8 cellular contexts compared by ENCODE assay signal in genomic region chr17:57892146-57892819, GRCh38. TPM values are rescaled to one million over a fixed set of nuclear protein-coding genes. Genes with fewer than 3 reads are reported as not detected.
A peak's percentile ranks its signal among the peaks of the same experiment; 100 is the strongest.
DNase-seq lines count a peak whose midpoint lies in the region; ATAC-seq and TF ChIP-seq lines count a peak whose summit lies in the region.

No MANE protein-coding gene starts in this region.

- no peak overlapping the region for H3K4me3 Mint-ChIP-seq in T-helper 2 cell treated with Interferon-gamma antibody and Interleukin-4, amounts not matched to agents 5 μg/mL and 100 μg/mL, for 36 hours

- no peak overlapping the region for H3K27ac Mint-ChIP-seq in T-helper 2 cell treated with Interferon-gamma antibody and Interleukin-4, amounts not matched to agents 5 μg/mL and 100 μg/mL, for 36 hours

- H3K9me3 ChIP-seq in left ventricle myocardium inferior (replicated peaks) = no peaks in the 10 kb centered on the region
- no peaks in the 10 kb centered on the region for H3K9me3 ChIP-seq in psoas muscle
- no peaks in the 10 kb centered on the region for H3K9me3 ChIP-seq in upper lobe of left lung

- no peaks in the 10 kb centered on the region for H3K27me3 Mint-ChIP-seq in T-helper 2 cell treated with Interferon-gamma antibody and Interleukin-4, amounts not matched to agents 5 μg/mL and 100 μg/mL, for 36 hours (ENCODE audit: low read depth)

- intact Hi-C loops in left ventricle myocardium inferior (cut with micrococcal nuclease) (no loop called here), psoas muscle (cut with DNase I) (loop anchor here (1.0 to 5.0 kb wide), 4 partner anchors 35 to 95 kb away; partner anchors contain the start of gene VEZF1 (in 1 of the 2))

- TF ChIP-seq CTCF in left ventricle myocardium inferior (IDR thresholded peaks at IDR 0.05; ENCODE audit: borderline replicate concordance) (peak; percentile 98), psoas muscle (IDR thresholded peaks at IDR 0.05) (peak; percentile 96), upper lobe of left lung (IDR thresholded peaks at IDR 0.05) (peak; percentile 96 to 98 (median 97))

- ATAC-seq in psoas muscle = peak; percentile 50 to 59 (median 52)
- ATAC-seq in upper lobe of left lung (ENCODE audit: low FRiP score in 2 of 2) = peak; percentile 88 to 90

- H3K27ac ChIP-seq in left ventricle myocardium inferior (replicated peaks) (peak overlapping the region; percentile 99), psoas muscle (peak overlapping the region; percentile 97), upper lobe of left lung (peak overlapping the region; percentile 89 to 94 (median 92))

- no peak for TF ChIP-seq EP300 in upper lobe of left lung (IDR thresholded peaks at IDR 0.05)

- H3K36me3 ChIP-seq in left ventricle myocardium inferior = no peaks in the 10 kb centered on the region
- no peaks in the 10 kb centered on the region for H3K36me3 ChIP-seq in psoas muscle (ENCODE audit: insufficient read depth in 1 of 2, low read depth in 1 of 2)
- H3K36me3 ChIP-seq in upper lobe of left lung = no peaks in the 10 kb centered on the region

- no peaks in the 10 kb centered on the region for H3K9me3 Mint-ChIP-seq in T-helper 2 cell treated with Interferon-gamma antibody and Interleukin-4, amounts not matched to agents 5 μg/mL and 100 μg/mL, for 36 hours

- no peak for TF ChIP-seq POLR2A in upper lobe of left lung (IDR thresholded peaks at IDR 0.05)

- H3K4me3 ChIP-seq in left ventricle myocardium inferior (peak overlapping the region; percentile 66), psoas muscle (peak overlapping the region; percentile 58), upper lobe of left lung (peak overlapping the region in 1 of 4 donors; percentile 40)

- WGBS in psoas muscle, 3 donors = 20 to 34% (median 22%) methylated on average over 6 of the region's 6 CpGs
- WGBS in upper lobe of left lung, 2 donors = 34 to 40% methylated on average over 6 of the region's 6 CpGs

- H3K36me3 Mint-ChIP-seq in T-helper 2 cell treated with Interferon-gamma antibody and Interleukin-4, amounts not matched to agents 5 μg/mL and 100 μg/mL, for 36 hours (ENCODE audit: low read depth) = no peaks in the 10 kb centered on the region

- H3K4me1 ChIP-seq in left ventricle myocardium inferior (peaks cover 94% of the 10 kb centered on the region), psoas muscle (peaks cover 83% of the 10 kb centered on the region), upper lobe of left lung (peaks cover 49 to 71% (median 57%) of the 10 kb centered on the region in 4 donors)

- DNase-seq in DMS53 (lab: John Stamatoyannopoulos, UW) (peak; percentile 85), DMS53 treated with DMSO at 0.1 percent for 48 hours (lab: John Stamatoyannopoulos, UW; ENCODE audit: unreplicated experiment) (no peak), MV-4-11 (lab: John Stamatoyannopoulos, UW) (peak; percentile 91), amygdala (lab: John Stamatoyannopoulos, UW) (peak in 51 of 56 donors; percentile 27 to 85 (median 67)), left ventricle myocardium inferior (peak; percentile 90), psoas muscle (peak; percentile 90 to 94), upper lobe of left lung (peak; percentile 95)
- peak; percentile 67 for DNase-seq in T-helper 2 cell treated with Interferon-gamma antibody and Interleukin-4, amounts not matched to agents 5 μg/mL and 100 μg/mL, for 36 hours (ENCODE audit: low spot score)

- H3K4me1 Mint-ChIP-seq in T-helper 2 cell treated with Interferon-gamma antibody and Interleukin-4, amounts not matched to agents 5 μg/mL and 100 μg/mL, for 36 hours (ENCODE audit: low read depth) = peaks cover 12% of the 10 kb centered on the region

- no peaks in the 10 kb centered on the region for H3K27me3 ChIP-seq in left ventricle myocardium inferior (ENCODE audit: low read depth)
- H3K27me3 ChIP-seq in psoas muscle (ENCODE audit: insufficient read depth in 3 of 3, low read length in 2 of 3) = no peaks in the 10 kb centered on the region
- no peaks in the 10 kb centered on the region for H3K27me3 ChIP-seq in upper lobe of left lung

RNA-seq across cellular contexts. Expression of gene MRPS23, which starts 42.4 kb away (rescaled TPM):
- 89.4 TPM for total RNA-seq in left ventricle myocardium inferior
- total RNA-seq in psoas muscle = 10 to 100 TPM; 27.2 to 58.0 (median 40.4) TPM
- 10 to 100 TPM; 49.2 to 91.1 (median 76.2) TPM for polyA plus RNA-seq in psoas muscle
- total RNA-seq in upper lobe of left lung = 10 to 100 TPM; 11.4 to 50.6 (median 19.1) TPM
